In the genomic region with DNA sequence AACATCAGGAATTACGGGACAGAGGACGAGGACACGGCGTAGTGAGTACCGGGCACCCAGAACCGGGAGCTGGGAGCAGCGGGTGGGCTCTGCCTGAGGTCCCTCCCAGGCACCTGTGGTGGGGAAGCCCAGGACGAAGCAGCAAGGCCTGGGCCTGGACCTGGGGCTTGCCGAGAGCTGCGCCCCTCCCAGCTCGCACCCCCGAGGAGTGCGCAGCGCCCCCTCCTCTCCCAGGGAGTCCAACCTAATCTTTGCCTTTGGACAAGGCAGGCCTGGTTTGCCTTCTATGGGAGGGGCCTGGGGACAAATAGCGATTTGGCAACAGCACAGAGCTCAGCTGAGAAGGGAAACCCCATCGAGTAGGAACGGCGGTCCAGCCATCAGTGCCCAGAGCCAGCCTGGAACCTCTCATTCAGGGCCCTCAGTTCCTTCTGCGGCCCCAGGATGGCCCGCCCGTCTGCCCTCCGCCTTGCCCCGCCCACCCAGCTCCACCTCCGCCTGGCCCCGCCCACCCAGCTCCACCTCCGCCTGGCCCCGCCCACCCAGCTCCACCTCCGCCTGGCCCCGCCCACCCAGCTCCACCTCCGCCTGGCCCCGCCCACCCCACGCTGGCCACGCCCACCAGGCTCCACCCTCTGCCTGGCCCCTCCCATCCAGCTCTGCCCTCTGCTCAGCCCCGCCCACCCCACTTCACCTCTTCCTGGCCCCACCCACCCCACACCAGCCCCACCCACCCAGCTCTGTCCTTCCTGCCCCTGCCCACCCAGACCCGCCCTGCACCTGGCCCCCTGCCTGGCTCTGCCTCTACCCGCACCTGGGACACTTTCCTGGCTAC, we compare ENCODE assay signal across 1 cellular context.
TF ChIP-seq lines count a peak whose summit lies in the region.

No MANE protein-coding gene starts in this region.

TF ChIP-seq in HCT116, 20 proteins besides CTCF, POLR2A, EP300 and RAD21 (continued from another document):
- TF ChIP-seq, protein P1, sequence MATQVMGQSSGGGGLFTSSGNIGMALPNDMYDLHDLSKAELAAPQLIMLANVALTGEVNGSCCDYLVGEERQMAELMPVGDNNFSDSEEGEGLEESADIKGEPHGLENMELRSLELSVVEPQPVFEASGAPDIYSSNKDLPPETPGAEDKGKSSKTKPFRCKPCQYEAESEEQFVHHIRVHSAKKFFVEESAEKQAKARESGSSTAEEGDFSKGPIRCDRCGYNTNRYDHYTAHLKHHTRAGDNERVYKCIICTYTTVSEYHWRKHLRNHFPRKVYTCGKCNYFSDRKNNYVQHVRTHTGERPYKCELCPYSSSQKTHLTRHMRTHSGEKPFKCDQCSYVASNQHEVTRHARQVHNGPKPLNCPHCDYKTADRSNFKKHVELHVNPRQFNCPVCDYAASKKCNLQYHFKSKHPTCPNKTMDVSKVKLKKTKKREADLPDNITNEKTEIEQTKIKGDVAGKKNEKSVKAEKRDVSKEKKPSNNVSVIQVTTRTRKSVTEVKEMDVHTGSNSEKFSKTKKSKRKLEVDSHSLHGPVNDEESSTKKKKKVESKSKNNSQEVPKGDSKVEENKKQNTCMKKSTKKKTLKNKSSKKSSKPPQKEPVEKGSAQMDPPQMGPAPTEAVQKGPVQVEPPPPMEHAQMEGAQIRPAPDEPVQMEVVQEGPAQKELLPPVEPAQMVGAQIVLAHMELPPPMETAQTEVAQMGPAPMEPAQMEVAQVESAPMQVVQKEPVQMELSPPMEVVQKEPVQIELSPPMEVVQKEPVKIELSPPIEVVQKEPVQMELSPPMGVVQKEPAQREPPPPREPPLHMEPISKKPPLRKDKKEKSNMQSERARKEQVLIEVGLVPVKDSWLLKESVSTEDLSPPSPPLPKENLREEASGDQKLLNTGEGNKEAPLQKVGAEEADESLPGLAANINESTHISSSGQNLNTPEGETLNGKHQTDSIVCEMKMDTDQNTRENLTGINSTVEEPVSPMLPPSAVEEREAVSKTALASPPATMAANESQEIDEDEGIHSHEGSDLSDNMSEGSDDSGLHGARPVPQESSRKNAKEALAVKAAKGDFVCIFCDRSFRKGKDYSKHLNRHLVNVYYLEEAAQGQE (IDR thresholded peaks at IDR 0.05; ENCODE audit: low read depth) = no peak
TF ChIP-seq in HCT116: peak in this region for 0.
